1 cellular context compared by ENCODE assay signal in genomic region chr11:65624931-65625627, GRCh38.
TF ChIP-seq lines count a peak whose summit lies in the region.

No MANE protein-coding gene starts in this region.

TF ChIP-seq in A549, 52 proteins besides CTCF, POLR2A, EP300 and RAD21:
- TF ChIP-seq FOXS1 (CRISPR knock-in tag; IDR thresholded peaks at IDR 0.05) = no peak
- no peak for TF ChIP-seq CBX2 (IDR thresholded peaks at IDR 0.05; ENCODE audit: borderline replicate concordance, low read depth)
- no peak for TF ChIP-seq MYC (IDR thresholded peaks at IDR 0.05; ENCODE audit: borderline replicate concordance, low read length)
- no peak for TF ChIP-seq SREBF2 (IDR thresholded peaks at IDR 0.05)
- TF ChIP-seq HES2 (IDR thresholded peaks at IDR 0.05) = no peak
- TF ChIP-seq NPAS2 (CRISPR knock-in tag; IDR thresholded peaks at IDR 0.05; ENCODE audit: borderline replicate concordance) = no peak
